Comparison of ENCODE assay signal across 8 cellular contexts in the genomic region with DNA sequence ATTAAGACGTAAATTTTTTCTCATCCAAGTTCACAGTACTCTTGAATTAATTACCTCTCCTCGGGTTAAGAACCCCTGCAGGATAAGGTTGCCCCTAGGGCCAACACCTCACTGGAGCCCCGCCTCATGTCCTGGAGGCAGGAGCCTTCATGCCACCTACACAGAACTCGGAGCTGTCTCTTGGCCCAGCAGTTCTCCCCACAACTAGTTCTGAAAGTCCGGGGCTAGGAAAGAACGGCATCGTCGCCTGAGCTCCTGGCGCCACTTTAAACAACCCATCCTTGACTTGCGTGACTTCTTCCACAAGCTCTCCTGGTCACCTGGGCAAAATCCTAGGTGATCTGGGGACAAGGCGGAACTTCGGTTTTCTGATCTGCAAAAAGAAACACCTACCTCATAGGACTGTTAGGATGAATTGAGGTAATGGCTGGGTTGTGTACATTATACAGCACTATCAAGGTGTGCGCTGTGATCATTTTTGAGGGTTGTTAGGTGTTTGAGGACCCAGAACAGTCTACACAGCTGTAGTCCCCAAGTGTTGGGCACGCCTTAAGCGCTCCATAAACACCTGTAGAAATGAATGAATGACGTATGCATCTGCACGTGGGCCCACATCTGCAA. TPM values are rescaled to one million over a fixed set of nuclear protein-coding genes. Genes with fewer than 3 reads are reported as not detected.
DNase-seq lines count a peak whose midpoint lies in the region; ATAC-seq and TF ChIP-seq lines count a peak whose summit lies in the region.

No MANE protein-coding gene starts in this region.

- no peak overlapping the region for H3K27ac Mint-ChIP-seq in activated CD8-positive, alpha-beta memory T cell treated with anti-CD3 and anti-CD28 coated beads, Interleukin-2, amount 10 ng/mL, durations not matched to agents 7 days and 5 days

- WGBS in testis, 2 donors, result 50 to 55% methylated on average over 17 of the region's 17 CpGs

- peak overlapping the region in 1 of 2 donors; percentile 86 for H3K27ac ChIP-seq in left lung
- peak overlapping the region; percentile 72 to 85 for H3K27ac ChIP-seq in testis

- intact Hi-C loops in left lung (cut with DNase I), result no loop called here
- intact Hi-C loops in testis (cut with DNase I; ENCODE audit: low total_unique reads), result no loop called here

- H3K9me3 ChIP-seq in adipocyte (ENCODE audit: control insufficient read depth, low read length), result no peaks in the 10 kb centered on the region
- H3K9me3 ChIP-seq in left lung, result no peaks in the 10 kb centered on the region
- no peaks in the 10 kb centered on the region for H3K9me3 ChIP-seq in testis

- peak overlapping the region; percentile 68 for H3K4me3 Mint-ChIP-seq in activated CD8-positive, alpha-beta memory T cell treated with anti-CD3 and anti-CD28 coated beads, Interleukin-2, amount 10 ng/mL, durations not matched to agents 7 days and 5 days

- TF ChIP-seq CTCF in left lung (IDR thresholded peaks at IDR 0.05) (no peak), testis (IDR thresholded peaks at IDR 0.05) (no peak)

- peaks cover 6% of the 10 kb centered on the region for H3K4me1 ChIP-seq in adipocyte (ENCODE audit: control insufficient read depth, insufficient read depth, low read length)
- peaks cover 0 to 37% of the 10 kb centered on the region in 2 donors for H3K4me1 ChIP-seq in left lung
- peaks cover 12% of the 10 kb centered on the region for H3K4me1 ChIP-seq in testis

- no peak overlapping the region for H3K9ac ChIP-seq in adipocyte (ENCODE audit: low read length)

- ATAC-seq in activated CD8-positive, alpha-beta memory T cell treated with anti-CD3 and anti-CD28 coated beads, Interleukin-2, amount 10 ng/mL, durations not matched to agents 7 days and 5 days, result no peak
- ATAC-seq in left lung, result no peak

- H3K4me1 Mint-ChIP-seq in activated CD8-positive, alpha-beta memory T cell treated with anti-CD3 and anti-CD28 coated beads, Interleukin-2, amount 10 ng/mL, durations not matched to agents 7 days and 5 days, result peaks cover 15% of the 10 kb centered on the region

- CTCF ChIA-PET in activated CD8-positive, alpha-beta memory T cell treated with anti-CD3 and anti-CD28 coated beads, Interleukin-2, amount 10 ng/mL, durations not matched to agents 7 days and 5 days (lab: Charles Lee), result interaction anchor here (1.1 to 14.7 kb wide), 8 partner anchors 10 to 40 kb away, joined by 3 to 137 read pairs (median 4); no protein-coding TSS in a partner anchor

- DNase-seq in activated CD8-positive, alpha-beta memory T cell treated with anti-CD3 and anti-CD28 coated beads, Interleukin-2, amount 10 ng/mL, durations not matched to agents 7 days and 5 days, result no peak
- no peak for DNase-seq in activated CD8-positive, alpha-beta memory T cell treated with anti-CD3 and anti-CD28 coated beads, Interleukin-2, amount 50 U/mL, for 48 hours
- DNase-seq in adipocyte (ENCODE audit: low read depth) (no peak), left lung (no peak), testis (no peak), HK-2 (ENCODE audit: unreplicated experiment) (no peak), T-helper 9 cell (no peak), amniotic stem cell (lab: John Stamatoyannopoulos, UW) (no peak)

- H3K36me3 ChIP-seq in adipocyte (ENCODE audit: control insufficient read depth, insufficient read depth, low read length, severe bottlenecking) (no peaks in the 10 kb centered on the region), left lung (no peaks in the 10 kb centered on the region), testis (ENCODE audit: low read depth, missing control alignments) (no peaks in the 10 kb centered on the region)

- no peak for TF ChIP-seq POLR2A in testis (IDR thresholded peaks at IDR 0.05)

- peaks cover 76% of the 10 kb centered on the region for H3K27me3 Mint-ChIP-seq in activated CD8-positive, alpha-beta memory T cell treated with anti-CD3 and anti-CD28 coated beads, Interleukin-2, amount 10 ng/mL, durations not matched to agents 7 days and 5 days

- no peaks in the 10 kb centered on the region for H3K9me3 Mint-ChIP-seq in activated CD8-positive, alpha-beta memory T cell treated with anti-CD3 and anti-CD28 coated beads, Interleukin-2, amount 10 ng/mL, durations not matched to agents 7 days and 5 days (ENCODE audit: low read depth)

- H3K36me3 Mint-ChIP-seq in activated CD8-positive, alpha-beta memory T cell treated with anti-CD3 and anti-CD28 coated beads, Interleukin-2, amount 10 ng/mL, durations not matched to agents 7 days and 5 days, result no peaks in the 10 kb centered on the region

- peaks cover 20% of the 10 kb centered on the region for H3K27me3 ChIP-seq in adipocyte (replicated peaks; ENCODE audit: control insufficient read depth, insufficient read depth, low read length)
- H3K27me3 ChIP-seq in left lung, result peaks cover 0 to 49% of the 10 kb centered on the region in 2 donors
- H3K27me3 ChIP-seq in testis, result no peaks in the 10 kb centered on the region

- H3K4me3 ChIP-seq in adipocyte (ENCODE audit: low read length), result peak overlapping the region; percentile 80
- peak overlapping the region; percentile 64 to 75 for H3K4me3 ChIP-seq in left lung
- H3K4me3 ChIP-seq in testis, result peak overlapping the region; percentile 83 to 92

RNA-seq across cellular contexts. Expression of gene ITGA6, which starts 0.6 kb away (rescaled TPM):
- total RNA-seq in activated CD8-positive, alpha-beta memory T cell treated with anti-CD3 and anti-CD28 coated beads, Interleukin-2, amount 10 ng/mL, durations not matched to agents 7 days and 5 days, result 1 to 10 TPM; 2.2 to 5.5 TPM
- total RNA-seq in left lung, result 10 to 100 TPM; 43.1 to 67.5 TPM
- total RNA-seq in testis, result 100 to 1,000 TPM; 166 to 232 TPM
- 57.5 TPM for polyA plus RNA-seq in testis (ENCODE audit: insufficient read depth, low read depth, low replicate concordance)

Comparison
In these comparisons a context has a peak if more than half of its experiments do, and no peak if none do; other contexts are left out.
1. RNA of gene ITGA6, which starts 0.6 kb away (total RNA-seq): 166 to 232 TPM in testis and 43.1 to 67.5 TPM in left lung; 2.2 to 5.5 TPM in activated CD8-positive, alpha-beta memory T cell treated with anti-CD3 and anti-CD28 coated beads, Interleukin-2, amount 10 ng/mL, durations not matched to agents 7 days and 5 days; every median in the first group is over 4 times any median in the second.
2. Peak in every context shown above with its lines, with median percentiles within 50 percentile points of each other: H3K4me3 ChIP-seq.